In genomic region chr1:175138579-175138978, GRCh38 we compare ENCODE assay signal across 19 cellular contexts. TPM values are rescaled to one million over a fixed set of nuclear protein-coding genes. Genes with fewer than 3 reads are reported as not detected.
DNase-seq lines count a peak whose midpoint lies in the region; ATAC-seq, FAIRE-seq and TF ChIP-seq lines count a peak whose summit lies in the region.
"Had no signal": no experiment of that assay in that cellular context is flagged by ENCODE, and none has a peak within 500 bp of the region (broad histone marks: within the 10 kb centered on the region; RNA-seq: fewer than 3 reads in every experiment).

No MANE protein-coding gene starts in this region.

- H3K9me3 ChIP-seq in A549, result no peaks in the 10 kb centered on the region
- no peaks in the 10 kb centered on the region for H3K9me3 ChIP-seq in adipocyte (ENCODE audit: control insufficient read depth, low read length)
- H3K9me3 ChIP-seq in gastroesophageal sphincter, result no peaks in the 10 kb centered on the region
- H3K9me3 ChIP-seq: BLaER1, HAP-1 had no signal

- H3K4me1 ChIP-seq in A549 (no peaks in the 10 kb centered on the region), adipocyte (ENCODE audit: control insufficient read depth, insufficient read depth, low read length) (peaks cover 30% of the 10 kb centered on the region), gastroesophageal sphincter (peaks cover 12 to 49% (median 13%) of the 10 kb centered on the region in 3 donors)
- H3K4me1 ChIP-seq: HAP-1 had no signal

- FAIRE-seq in A549 (lab: Jason Lieb, UNC), result no peak
- FAIRE-seq: G401.6, GM12891 had no signal

- peak; percentile 27 for DNase-seq in DMS53 (lab: John Stamatoyannopoulos, UW)
- DNase-seq in DMS53 treated with DMSO at 0.1 percent for 48 hours (lab: John Stamatoyannopoulos, UW; ENCODE audit: unreplicated experiment), result no peak
- no peak for DNase-seq in A549 (ENCODE audit: low read depth in 1 of 2, low spot score in 1 of 2)
- peak; percentile 50 for DNase-seq in adipocyte (ENCODE audit: low read depth)
- no peak for DNase-seq in NCI-H82 treated with DMSO at 0.1 percent for 48 hours (lab: John Stamatoyannopoulos, UW; ENCODE audit: unreplicated experiment)
- DNase-seq: CD4-positive, alpha-beta memory T cell; GM23248; IMR-90 had no signal

- WGBS in A549 (ENCODE audit: missing lambda C conversion rate), result 0% methylated on average over 2 of the region's 2 CpGs
- 50 to 58% methylated on average over 2 of the region's 2 CpGs for WGBS in gastroesophageal sphincter (ENCODE audit: low coverage in 1 of 2), 2 donors

- no peak overlapping the region for H3K9ac ChIP-seq in adipocyte (ENCODE audit: low read length)
- H3K9ac ChIP-seq: BLaER1, GM23248 had no signal

- H3K4me2 ChIP-seq in A549, result no peak overlapping the region
- H3K4me2 ChIP-seq: BLaER1 had no signal

- ATAC-seq in A549, result peak; percentile 38 to 42; a peak in 3 of 6 replicates
- no peak for ATAC-seq in gastroesophageal sphincter
- no peak for ATAC-seq in GM18907 (IDR thresholded peaks at IDR 0.05; ENCODE audit: unreplicated experiment)

- TF ChIP-seq POLR2A in A549 (IDR thresholded peaks at IDR 0.05; ENCODE audit: low read length) (no peak), gastroesophageal sphincter (IDR thresholded peaks at IDR 0.05) (no peak)

- CTCF ChIA-PET in A549 (lab: Yijun Ruan, JAX), result interaction anchor here (1.7 to 6.9 kb wide), 2 partner anchors 7 to 13 kb away, joined by 6 to 36 read pairs; no protein-coding TSS in a partner anchor

- TF ChIP-seq CTCF in A549 (IDR thresholded peaks at IDR 0.05) (no peak), gastroesophageal sphincter (IDR thresholded peaks at IDR 0.05) (no peak)

- H3K27ac ChIP-seq in A549, result no peak overlapping the region
- peak overlapping the region in 3 of 4 donors; percentile 41 to 56 (median 51) for H3K27ac ChIP-seq in gastroesophageal sphincter
- H3K27ac ChIP-seq: 22Rv1, BLaER1, GM23248, HL-60 had no signal

- TF ChIP-seq RAD21 in A549 (conservative IDR thresholded peaks at IDR 0.05 in 1 of 2, IDR thresholded peaks at IDR 0.05 in 1 of 2), result no peak

- POLR2A ChIA-PET in A549 (lab: Yijun Ruan, JAX), result no interaction called here

- H3K4me3 ChIP-seq in A549 (no peak overlapping the region), adipocyte (ENCODE audit: low read length) (no peak overlapping the region), gastroesophageal sphincter (no peak overlapping the region)
- H3K4me3 ChIP-seq: BLaER1, GM23248, HAP-1 had no signal

- H3K36me3 ChIP-seq in adipocyte (ENCODE audit: control insufficient read depth, insufficient read depth, low read length, severe bottlenecking), result no peaks in the 10 kb centered on the region
- no peaks in the 10 kb centered on the region for H3K36me3 ChIP-seq in gastroesophageal sphincter
- H3K36me3 ChIP-seq: BLaER1, HAP-1 had no signal

- TF ChIP-seq EP300 in A549 (IDR thresholded peaks at IDR 0.05) (no peak), gastroesophageal sphincter (IDR thresholded peaks at IDR 0.05) (no peak)

- H3K27me3 ChIP-seq in adipocyte (replicated peaks; ENCODE audit: control insufficient read depth, insufficient read depth, low read length) (peaks cover 3% of the 10 kb centered on the region), gastroesophageal sphincter (no peaks in the 10 kb centered on the region)
- H3K27me3 ChIP-seq: BLaER1 had no signal

TF ChIP-seq in A549, 52 proteins besides CTCF, POLR2A, EP300 and RAD21:
- no peak for TF ChIP-seq FOXS1 (CRISPR knock-in tag; IDR thresholded peaks at IDR 0.05)
- no peak for TF ChIP-seq EHMT2 (IDR thresholded peaks at IDR 0.05; ENCODE audit: low read depth)
- TF ChIP-seq HES2 (IDR thresholded peaks at IDR 0.05), result no peak
- no peak for TF ChIP-seq MAZ (IDR thresholded peaks at IDR 0.05; ENCODE audit: borderline replicate concordance, low read depth, low read length)
- no peak for TF ChIP-seq RNF2 (IDR thresholded peaks at IDR 0.05; ENCODE audit: borderline replicate concordance, low read depth)
- no peak for TF ChIP-seq RARB (CRISPR knock-in tag; IDR thresholded peaks at IDR 0.05)
- no peak for TF ChIP-seq FOSB (CRISPR knock-in tag; IDR thresholded peaks at IDR 0.05)
- no peak for TF ChIP-seq ELK1 (IDR thresholded peaks at IDR 0.05; ENCODE audit: low read depth, low read length)
- no peak for TF ChIP-seq POLR2AphosphoS2 (conservative IDR thresholded peaks at IDR 0.05; ENCODE audit: low read length)
- no peak for TF ChIP-seq RFX5 (IDR thresholded peaks at IDR 0.05)
- no peak for TF ChIP-seq CEBPB (IDR thresholded peaks at IDR 0.05)
- TF ChIP-seq KDM5A (IDR thresholded peaks at IDR 0.05), result no peak
- no peak for TF ChIP-seq BCL3 (IDR thresholded peaks at IDR 0.05)
- no peak for TF ChIP-seq FOSL2 (IDR thresholded peaks at IDR 0.05)
- TF ChIP-seq FOSL2 (CRISPR knock-in tag; IDR thresholded peaks at IDR 0.05), result no peak
- no peak for TF ChIP-seq HOXB13 (CRISPR knock-in tag; IDR thresholded peaks at IDR 0.05; ENCODE audit: low read depth)

RNA-seq across cellular contexts. Expression of gene KIAA0040, which starts 54.0 kb away (rescaled TPM):
- polyA plus RNA-seq in A549 (2011; rRNA removed) (1.1 and 1.4 TPM in 2 replicates), A549 (2017; fragmentation: RNase III; extraction: RNeasy Plus Mini Kit Qiagen cat#74134 plus additional on column Dnase treatment) (0.20 to 0.24 TPM (median 0.21 TPM) in 3 replicates)
- polyA plus RNA-seq in A549 (2012; cell fraction: cytosol; rRNA removed), result 0.24 and 0.51 TPM in 2 replicates
- 0.17 and 0.27 TPM in 2 replicates for polyA plus RNA-seq in A549 (2012; cell fraction: nucleus; rRNA removed)
- polyA minus RNA-seq in A549 (2011; rRNA and poly(A)+ RNA removed), result 0.73 and 1.1 TPM in 2 replicates
- total RNA-seq in gastroesophageal sphincter, result 10 to 100 TPM; 43.2 to 54.3 (median 46.5) TPM
- total RNA-seq: A673, HT1080 had no signal
- polyA plus RNA-seq: AG04450 had no signal

Comparison
In these comparisons a context has a peak if more than half of its experiments do, and no peak if none do; other contexts are left out.
1. DNase-seq: peak in DMS53 (single experiment) and adipocyte (single experiment); none in DMS53 treated with DMSO at 0.1 percent for 48 hours (single experiment), A549 (0 of 2) and NCI-H82 treated with DMSO at 0.1 percent for 48 hours (single experiment).
2. ATAC-seq: peak in A549 (2 of 2); none in gastroesophageal sphincter (single experiment) and GM18907 (single experiment).
3. H3K27ac ChIP-seq: peak in gastroesophageal sphincter (3 of 4); none in A549 (0 of 2).